Comparison of ENCODE assay signal across 9 cellular contexts in genomic region chrX:34300871-34301270, GRCh38.
DNase-seq lines count a peak whose midpoint lies in the region; ATAC-seq, FAIRE-seq and TF ChIP-seq lines count a peak whose summit lies in the region.
"Had no signal": no experiment of that assay in that cellular context is flagged by ENCODE, and none has a peak within 500 bp of the region (broad histone marks: within the 10 kb centered on the region; RNA-seq: fewer than 3 reads in every experiment).

No MANE protein-coding gene starts in this region.

- no peak overlapping the region for H3K9ac ChIP-seq in smooth muscle cell (ENCODE audit: low read depth)

- H3K27ac ChIP-seq in smooth muscle cell (ENCODE audit: low read depth): no peak overlapping the region
- H3K27ac ChIP-seq in CD4-positive, alpha-beta T cell (ENCODE audit: low read depth, low read length): no peak overlapping the region

- H2AFZ ChIP-seq in smooth muscle cell (ENCODE audit: low read depth): no peak overlapping the region

- H3K4me2 ChIP-seq in smooth muscle cell: no peak overlapping the region

- no peaks in the 10 kb centered on the region for H3F3A ChIP-seq in smooth muscle cell (ENCODE audit: low read depth)

- no peaks in the 10 kb centered on the region for H3K4me1 Mint-ChIP-seq in activated CD4-positive, alpha-beta T cell treated with anti-CD3 and anti-CD28 coated beads for 36 hours
- no peaks in the 10 kb centered on the region for H3K4me1 Mint-ChIP-seq in CD4-positive, alpha-beta T cell (ENCODE audit: low read depth)
- no peaks in the 10 kb centered on the region for H3K4me1 Mint-ChIP-seq in T-helper 2 cell treated with Interferon-gamma antibody and Interleukin-4, amounts not matched to agents 5 μg/mL and 100 μg/mL, for 36 hours (ENCODE audit: low read depth)
- H3K4me1 Mint-ChIP-seq: activated naive CD8-positive, alpha-beta T cell treated with anti-CD3 and anti-CD28 coated beads, Interleukin-2, amount 10 ng/mL, durations not matched to agents 7 days and 5 days had no signal

- peak; percentile 60 for FAIRE-seq in frontal cortex (lab: Jason Lieb, UNC)

- no peaks in the 10 kb centered on the region for H4K20me1 ChIP-seq in smooth muscle cell (ENCODE audit: low read depth)

- H3K4me3 Mint-ChIP-seq in activated CD4-positive, alpha-beta T cell treated with anti-CD3 and anti-CD28 coated beads for 36 hours: no peak overlapping the region
- H3K4me3 Mint-ChIP-seq in CD4-positive, alpha-beta T cell: no peak overlapping the region
- H3K4me3 Mint-ChIP-seq in T-helper 2 cell treated with Interferon-gamma antibody and Interleukin-4, amounts not matched to agents 5 μg/mL and 100 μg/mL, for 36 hours: no peak overlapping the region
- H3K4me3 Mint-ChIP-seq: activated naive CD8-positive, alpha-beta T cell treated with anti-CD3 and anti-CD28 coated beads, Interleukin-2, amount 10 ng/mL, durations not matched to agents 7 days and 5 days had no signal

- POLR2A ChIA-PET in activated CD4-positive, alpha-beta T cell treated with anti-CD3 and anti-CD28 coated beads for 36 hours (lab: Charles Lee): no interaction called here
- POLR2A ChIA-PET in CD4-positive, alpha-beta T cell (lab: Charles Lee): no interaction called here

- H3K36me3 ChIP-seq in smooth muscle cell (ENCODE audit: low read depth): no peaks in the 10 kb centered on the region

- H3K4me3 ChIP-seq in smooth muscle cell: no peak overlapping the region

- CTCF ChIA-PET in activated CD4-positive, alpha-beta T cell treated with anti-CD3 and anti-CD28 coated beads for 36 hours (lab: Charles Lee): interaction anchor here (1.0 kb wide), 1 partner anchor 867 kb away, joined by 5 read pairs; no protein-coding TSS in a partner anchor
- CTCF ChIA-PET in CD4-positive, alpha-beta T cell (lab: Charles Lee): no interaction called here

- no peaks in the 10 kb centered on the region for H3K9me3 Mint-ChIP-seq in activated CD4-positive, alpha-beta T cell treated with anti-CD3 and anti-CD28 coated beads for 36 hours (ENCODE audit: low read depth)
- peaks cover 2% of the 10 kb centered on the region for H3K9me3 Mint-ChIP-seq in CD4-positive, alpha-beta T cell
- H3K9me3 Mint-ChIP-seq in T-helper 2 cell treated with Interferon-gamma antibody and Interleukin-4, amounts not matched to agents 5 μg/mL and 100 μg/mL, for 36 hours: no peaks in the 10 kb centered on the region
- H3K9me3 Mint-ChIP-seq: activated naive CD8-positive, alpha-beta T cell treated with anti-CD3 and anti-CD28 coated beads, Interleukin-2, amount 10 ng/mL, durations not matched to agents 7 days and 5 days had no signal

- peak; percentile 29 for DNase-seq in activated CD4-positive, alpha-beta T cell treated with anti-CD3 and anti-CD28 coated beads for 36 hours
- DNase-seq in activated CD4-positive, alpha-beta T cell treated with anti-CD3 and anti-CD28 coated beads, Interleukin-2, amount 50 U/mL, for 1 hour: no peak
- DNase-seq in SK-MEL-5 (ENCODE audit: low read depth, low spot score) (peak; percentile 51), frontal cortex (ENCODE audit: low spot score in 2 of 2) (no peak), smooth muscle cell (lab: John Stamatoyannopoulos, UW; ENCODE audit: unreplicated experiment) (no peak)
- no peak for DNase-seq in CD4-positive, alpha-beta T cell
- no peak for DNase-seq in T-helper 2 cell treated with Interferon-gamma antibody and Interleukin-4, amounts not matched to agents 5 μg/mL and 100 μg/mL, for 36 hours (ENCODE audit: low spot score)
- DNase-seq: activated naive CD8-positive, alpha-beta T cell treated with anti-CD3 and anti-CD28 coated beads, Interleukin-2, amount 10 ng/mL, durations not matched to agents 7 days and 5 days had no signal

- no peaks in the 10 kb centered on the region for H3K9me3 ChIP-seq in smooth muscle cell (replicated peaks; ENCODE audit: low read depth)
- no peaks in the 10 kb centered on the region for H3K9me3 ChIP-seq in CD4-positive, alpha-beta T cell (ENCODE audit: control insufficient read depth, low read length)

- intact Hi-C loops in activated CD4-positive, alpha-beta T cell treated with anti-CD3 and anti-CD28 coated beads for 36 hours (cut with DNase I, micrococcal nuclease): loop anchor here (1.0 to 5.0 kb wide), 3 partner anchors 866 to 1769 kb away; no protein-coding TSS in a partner anchor
- intact Hi-C loops in CD4-positive, alpha-beta T cell (cut with DNase I, micrococcal nuclease): no loop called here

- no peaks in the 10 kb centered on the region for H3K27me3 ChIP-seq in smooth muscle cell (ENCODE audit: low read depth)
- no peaks in the 10 kb centered on the region for H3K27me3 ChIP-seq in CD4-positive, alpha-beta T cell (ENCODE audit: control insufficient read depth, insufficient read depth, low read length)

- no peak for ATAC-seq in activated CD4-positive, alpha-beta T cell treated with anti-CD3 and anti-CD28 coated beads for 36 hours
- ATAC-seq in HG03159 (IDR thresholded peaks at IDR 0.05; ENCODE audit: unreplicated experiment): peak; percentile 79
- ATAC-seq in CD4-positive, alpha-beta T cell (ENCODE audit: poor library complexity): no peak

- no peak overlapping the region for H3K27ac Mint-ChIP-seq in activated CD4-positive, alpha-beta T cell treated with anti-CD3 and anti-CD28 coated beads for 36 hours
- H3K27ac Mint-ChIP-seq in CD4-positive, alpha-beta T cell: no peak overlapping the region
- H3K27ac Mint-ChIP-seq in T-helper 2 cell treated with Interferon-gamma antibody and Interleukin-4, amounts not matched to agents 5 μg/mL and 100 μg/mL, for 36 hours: no peak overlapping the region
- H3K27ac Mint-ChIP-seq: activated naive CD8-positive, alpha-beta T cell treated with anti-CD3 and anti-CD28 coated beads, Interleukin-2, amount 10 ng/mL, durations not matched to agents 7 days and 5 days had no signal

- no peaks in the 10 kb centered on the region for H3K4me1 ChIP-seq in smooth muscle cell (ENCODE audit: low read depth)

- in situ Hi-C loops in SK-MEL-5 (cut with HindIII; ENCODE audit: low pct_unique_long_range_greater_than_20kb, low sequenced_read_pairs): no loop called here

- peak; percentile 80 for TF ChIP-seq CTCF in smooth muscle cell (IDR thresholded peaks at IDR 0.05; ENCODE audit: borderline replicate concordance, insufficient read depth, poor library complexity, severe bottlenecking)
- no peak for TF ChIP-seq CTCF in CD4-positive, alpha-beta T cell (IDR thresholded peaks at IDR 0.05)

- no peaks in the 10 kb centered on the region for H3K36me3 Mint-ChIP-seq in activated CD4-positive, alpha-beta T cell treated with anti-CD3 and anti-CD28 coated beads for 36 hours (ENCODE audit: low read depth)
- no peaks in the 10 kb centered on the region for H3K36me3 Mint-ChIP-seq in CD4-positive, alpha-beta T cell (ENCODE audit: low read depth)
- no peaks in the 10 kb centered on the region for H3K36me3 Mint-ChIP-seq in T-helper 2 cell treated with Interferon-gamma antibody and Interleukin-4, amounts not matched to agents 5 μg/mL and 100 μg/mL, for 36 hours (ENCODE audit: low read depth)
- H3K36me3 Mint-ChIP-seq: activated naive CD8-positive, alpha-beta T cell treated with anti-CD3 and anti-CD28 coated beads, Interleukin-2, amount 10 ng/mL, durations not matched to agents 7 days and 5 days had no signal

- WGBS in smooth muscle cell (ENCODE audit: low lambda C conversion rate): 0% methylated on average over 1 of the region's 1 CpG

- no peaks in the 10 kb centered on the region for H3K79me2 ChIP-seq in smooth muscle cell (ENCODE audit: low read depth)

- H3K27me3 Mint-ChIP-seq in activated CD4-positive, alpha-beta T cell treated with anti-CD3 and anti-CD28 coated beads for 36 hours: no peaks in the 10 kb centered on the region
- no peaks in the 10 kb centered on the region for H3K27me3 Mint-ChIP-seq in CD4-positive, alpha-beta T cell
- no peaks in the 10 kb centered on the region for H3K27me3 Mint-ChIP-seq in T-helper 2 cell treated with Interferon-gamma antibody and Interleukin-4, amounts not matched to agents 5 μg/mL and 100 μg/mL, for 36 hours (ENCODE audit: low read depth)
- H3K27me3 Mint-ChIP-seq: activated naive CD8-positive, alpha-beta T cell treated with anti-CD3 and anti-CD28 coated beads, Interleukin-2, amount 10 ng/mL, durations not matched to agents 7 days and 5 days had no signal

Comparison
In these comparisons a context has a peak if more than half of its experiments do, and no peak if none do; other contexts are left out.
1. DNase-seq: peak in activated CD4-positive, alpha-beta T cell treated with anti-CD3 and anti-CD28 coated beads for 36 hours (single experiment) and SK-MEL-5 (single experiment); none in activated CD4-positive, alpha-beta T cell treated with anti-CD3 and anti-CD28 coated beads, Interleukin-2, amount 50 U/mL, for 1 hour (single experiment), frontal cortex (0 of 2), smooth muscle cell (single experiment), CD4-positive, alpha-beta T cell (0 of 10) and T-helper 2 cell treated with Interferon-gamma antibody and Interleukin-4, amounts not matched to agents 5 μg/mL and 100 μg/mL, for 36 hours (single experiment).
2. intact Hi-C loops: an anchor here in activated CD4-positive, alpha-beta T cell treated with anti-CD3 and anti-CD28 coated beads for 36 hours (1.0 to 5.0 kb wide); none called in CD4-positive, alpha-beta T cell.